In the genomic region with DNA sequence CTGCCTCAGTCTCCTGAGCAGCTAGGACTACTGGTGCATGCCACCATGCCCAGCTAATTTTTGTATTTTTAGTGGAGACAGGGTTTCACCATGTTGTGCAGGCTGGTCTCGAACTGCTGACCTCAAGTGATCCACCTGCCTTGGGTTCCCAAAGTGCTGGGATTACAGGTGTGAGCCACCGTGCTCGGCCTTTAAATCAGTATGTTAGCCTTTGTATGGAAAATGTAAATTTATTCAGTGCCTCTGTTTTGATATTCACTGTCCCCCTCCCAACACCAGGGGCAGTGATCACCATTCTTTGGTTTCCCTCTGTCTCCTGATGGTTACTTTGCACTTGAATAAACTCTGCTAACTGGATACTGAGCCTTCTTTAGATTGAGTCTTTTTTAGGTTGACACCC, we compare ENCODE assay signal across 1 cellular context.
A peak's percentile ranks its signal among the peaks of the same experiment; 100 is the strongest.
TF ChIP-seq lines count a peak whose summit lies in the region.

No MANE protein-coding gene starts in this region.

TF ChIP-seq in WTC11, 78 proteins besides CTCF, POLR2A, EP300 and RAD21 (continued from another document):
- TF ChIP-seq, protein P1, sequence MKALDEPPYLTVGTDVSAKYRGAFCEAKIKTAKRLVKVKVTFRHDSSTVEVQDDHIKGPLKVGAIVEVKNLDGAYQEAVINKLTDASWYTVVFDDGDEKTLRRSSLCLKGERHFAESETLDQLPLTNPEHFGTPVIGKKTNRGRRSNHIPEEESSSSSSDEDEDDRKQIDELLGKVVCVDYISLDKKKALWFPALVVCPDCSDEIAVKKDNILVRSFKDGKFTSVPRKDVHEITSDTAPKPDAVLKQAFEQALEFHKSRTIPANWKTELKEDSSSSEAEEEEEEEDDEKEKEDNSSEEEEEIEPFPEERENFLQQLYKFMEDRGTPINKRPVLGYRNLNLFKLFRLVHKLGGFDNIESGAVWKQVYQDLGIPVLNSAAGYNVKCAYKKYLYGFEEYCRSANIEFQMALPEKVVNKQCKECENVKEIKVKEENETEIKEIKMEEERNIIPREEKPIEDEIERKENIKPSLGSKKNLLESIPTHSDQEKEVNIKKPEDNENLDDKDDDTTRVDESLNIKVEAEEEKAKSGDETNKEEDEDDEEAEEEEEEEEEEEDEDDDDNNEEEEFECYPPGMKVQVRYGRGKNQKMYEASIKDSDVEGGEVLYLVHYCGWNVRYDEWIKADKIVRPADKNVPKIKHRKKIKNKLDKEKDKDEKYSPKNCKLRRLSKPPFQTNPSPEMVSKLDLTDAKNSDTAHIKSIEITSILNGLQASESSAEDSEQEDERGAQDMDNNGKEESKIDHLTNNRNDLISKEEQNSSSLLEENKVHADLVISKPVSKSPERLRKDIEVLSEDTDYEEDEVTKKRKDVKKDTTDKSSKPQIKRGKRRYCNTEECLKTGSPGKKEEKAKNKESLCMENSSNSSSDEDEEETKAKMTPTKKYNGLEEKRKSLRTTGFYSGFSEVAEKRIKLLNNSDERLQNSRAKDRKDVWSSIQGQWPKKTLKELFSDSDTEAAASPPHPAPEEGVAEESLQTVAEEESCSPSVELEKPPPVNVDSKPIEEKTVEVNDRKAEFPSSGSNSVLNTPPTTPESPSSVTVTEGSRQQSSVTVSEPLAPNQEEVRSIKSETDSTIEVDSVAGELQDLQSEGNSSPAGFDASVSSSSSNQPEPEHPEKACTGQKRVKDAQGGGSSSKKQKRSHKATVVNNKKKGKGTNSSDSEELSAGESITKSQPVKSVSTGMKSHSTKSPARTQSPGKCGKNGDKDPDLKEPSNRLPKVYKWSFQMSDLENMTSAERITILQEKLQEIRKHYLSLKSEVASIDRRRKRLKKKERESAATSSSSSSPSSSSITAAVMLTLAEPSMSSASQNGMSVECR (CRISPR knock-in tag; IDR thresholded peaks at IDR 0.05; ENCODE audit: borderline replicate concordance): 0 out of 2 replicates have a peak, but pooled peaks have one; percentile 39
- TF ChIP-seq MXD4 (CRISPR knock-in tag; IDR thresholded peaks at IDR 0.05; ENCODE audit: borderline replicate concordance): peak; percentile 38; the same call in 1 of the 2 replicates
- 0 out of 2 replicates have a peak, but pooled peaks have one; percentile 49 for TF ChIP-seq ZNF396 (CRISPR knock-in tag; IDR thresholded peaks at IDR 0.05; ENCODE audit: borderline replicate concordance)
- TF ChIP-seq FOXK1 (CRISPR knock-in tag; IDR thresholded peaks at IDR 0.05): peak; percentile 30; the same call in 1 of the 2 replicates
